In genomic region chr14:30573203-30573814, GRCh38 we compare ENCODE assay signal across 1 cellular context.
TF ChIP-seq lines count a peak whose summit lies in the region.

No MANE protein-coding gene starts in this region.

TF ChIP-seq in H1, 55 proteins besides CTCF, POLR2A, EP300 and RAD21:
- TF ChIP-seq RNF2 (IDR thresholded peaks at IDR 0.05; ENCODE audit: borderline replicate concordance, low read depth, low read length, missing control alignments, poor library complexity, severe bottlenecking): no peak
- no peak for TF ChIP-seq E2F6 (IDR thresholded peaks at IDR 0.05)
- no peak for TF ChIP-seq NANOG (IDR thresholded peaks at IDR 0.05; ENCODE audit: insufficient read depth, low read depth, low read length, poor library complexity, severe bottlenecking)
- no peak for TF ChIP-seq ATF3 (IDR thresholded peaks at IDR 0.05; ENCODE audit: insufficient read depth, low read depth, low read length)
- TF ChIP-seq TBP (IDR thresholded peaks at IDR 0.05; ENCODE audit: low read depth, low read length): no peak
- TF ChIP-seq SAP30 (IDR thresholded peaks at IDR 0.05; ENCODE audit: insufficient read depth, insufficient replicate concordance, low read length): no peak
- TF ChIP-seq CBX5 (IDR thresholded peaks at IDR 0.05; ENCODE audit: low read depth, low read length): no peak
- no peak for TF ChIP-seq SUZ12 (IDR thresholded peaks at IDR 0.05; ENCODE audit: low read length)
- TF ChIP-seq TEAD4 (IDR thresholded peaks at IDR 0.05; ENCODE audit: low read depth, low read length): no peak
- no peak for TF ChIP-seq YY1 (IDR thresholded peaks at IDR 0.05; ENCODE audit: low read depth, low read length)
